Comparison of ENCODE assay signal across 21 cellular contexts in genomic region chr1:38336308-38336707, GRCh38.
"Had no signal": no experiment of that assay in that cellular context is flagged by ENCODE, and none has a peak within 500 bp of the region (broad histone marks: within the 10 kb centered on the region; RNA-seq: fewer than 3 reads in every experiment).

No MANE protein-coding gene starts in this region.

- H3K4me1 ChIP-seq: ascending aorta, body of pancreas, Peyer's patch, SJSA1 had no signal

- DNase-seq: activated CD4-positive, alpha-beta T cell treated with anti-CD3 and anti-CD28 coated beads, Interleukin-2, amount 10 ng/mL, durations not matched to agents 24 days and 14 days; activated CD4-positive, alpha-beta T cell treated with anti-CD3 and anti-CD28 coated beads, Interleukin-2, amount 50 U/mL, for 48 hours; activated CD4-positive, CD25-positive, alpha-beta regulatory T cell treated with anti-CD3 and anti-CD28 coated beads, Interleukin-2, amount 50 U/mL, for 72 hours; activated CD8-positive, alpha-beta memory T cell treated with anti-CD3 and anti-CD28 coated beads, Interleukin-2, amount 10 ng/mL, durations not matched to agents 7 days and 5 days; activated effector memory CD4-positive, alpha-beta T cell treated with Interleukin-2 at 50 U/mL for 16 hours; activated naive CD4-positive, alpha-beta T cell; activated T-cell treated with anti-CD3 and anti-CD28 coated beads, Interleukin-2, amount 50 U/mL, for 24 hours; KG1; NCI-H1048; NCI-H1436 treated with DMSO at 0.1 percent for 48 hours; NCI-H187; NCI-H2081; NCI-H446; NCI-H524; NK-92 treated with Interleukin-12 subunit alpha and Interleukin-12 subunit beta, amount 100 ng/mL, for 24 hours; Peyer's patch; SHP77 had no signal

- ATAC-seq: activated CD8-positive, alpha-beta memory T cell treated with anti-CD3 and anti-CD28 coated beads, Interleukin-2, amount 10 ng/mL, durations not matched to agents 7 days and 5 days; body of pancreas; WTC11 had no signal

- H3K4me3 ChIP-seq: ascending aorta, body of pancreas, Peyer's patch, SJSA1 had no signal

- H3K36me3 ChIP-seq: ascending aorta, Peyer's patch, SJSA1 had no signal

- H3K27me3 ChIP-seq: ascending aorta, body of pancreas, Peyer's patch had no signal

- H3K9me3 ChIP-seq: ascending aorta, body of pancreas, Peyer's patch, SJSA1 had no signal

- H3K27ac ChIP-seq: ascending aorta, body of pancreas, Peyer's patch, SJSA1 had no signal
